2 cellular contexts compared by ENCODE assay signal in genomic region chr2:121377676-121378075, GRCh38.
TF ChIP-seq lines count a peak whose summit lies in the region.

No MANE protein-coding gene starts in this region.

TF ChIP-seq in IMR-90, 13 proteins besides CTCF, POLR2A, EP300 and RAD21:
- TF ChIP-seq CEBPB (IDR thresholded peaks at IDR 0.05; ENCODE audit: low read depth, low read length): no peak
- TF ChIP-seq ELK1 (IDR thresholded peaks at IDR 0.05; ENCODE audit: borderline replicate concordance, low read depth, low read length): no peak
- no peak for TF ChIP-seq CHD1 (IDR thresholded peaks at IDR 0.05; ENCODE audit: low read depth, low read length)
- no peak for TF ChIP-seq MXI1 (IDR thresholded peaks at IDR 0.05; ENCODE audit: borderline replicate concordance, low read depth, low read length)

TF ChIP-seq in GM23338, 12 proteins besides CTCF, POLR2A, EP300 and RAD21:
- TF ChIP-seq CREB1 (CRISPR knock-in tag; IDR thresholded peaks at IDR 0.05; ENCODE audit: low read depth) (no peak), REST (IDR thresholded peaks at IDR 0.05; ENCODE audit: unreplicated experiment) (no peak), EZH2phosphoT487 (IDR thresholded peaks at IDR 0.05; ENCODE audit: unreplicated experiment) (no peak), NANOG (IDR thresholded peaks at IDR 0.05; ENCODE audit: borderline replicate concordance) (no peak), ZNF331 (CRISPR knock-in tag; IDR thresholded peaks at IDR 0.05; ENCODE audit: low read depth) (no peak), STAT1 (IDR thresholded peaks at IDR 0.05; ENCODE audit: unreplicated experiment) (no peak), ZNF114 (CRISPR knock-in tag; IDR thresholded peaks at IDR 0.05) (no peak), JUNB (IDR thresholded peaks at IDR 0.05; ENCODE audit: unreplicated experiment) (no peak), POLR2AphosphoS5 (IDR thresholded peaks at IDR 0.05; ENCODE audit: low read depth) (no peak), ETS1 (IDR thresholded peaks at IDR 0.05) (no peak), ZNF462 (CRISPR knock-in tag; IDR thresholded peaks at IDR 0.05) (no peak), EZH2 (IDR thresholded peaks at IDR 0.05; ENCODE audit: low read depth, unreplicated experiment) (no peak)
